In genomic region chr7:42831953-42832522, GRCh38 we compare ENCODE assay signal across 22 cellular contexts.
A peak's percentile ranks its signal among the peaks of the same experiment; 100 is the strongest.
DNase-seq lines count a peak whose midpoint lies in the region; ATAC-seq, FAIRE-seq and TF ChIP-seq lines count a peak whose summit lies in the region.
"Had no signal": no experiment of that assay in that cellular context is flagged by ENCODE, and none has a peak within 500 bp of the region (broad histone marks: within the 10 kb centered on the region; RNA-seq: fewer than 3 reads in every experiment).

No MANE protein-coding gene starts in this region.

- CTCF ChIA-PET in A549 (lab: Yijun Ruan, JAX) (interaction anchor here (0.7 to 2.3 kb wide), 14 partner anchors 10 to 891 kb away, joined by 3 to 11 read pairs (median 4); no protein-coding TSS in a partner anchor), PC-9 (lab: Charles Lee) (interaction anchor here (0.6 kb wide), 1 partner anchor 685 kb away, joined by 4 read pairs; no protein-coding TSS in a partner anchor)

- intact Hi-C loops in PC-9 (cut with micrococcal nuclease; ENCODE audit: unreplicated experiment) (loop anchor here (5.0 kb wide), 1 partner anchor 855 kb away; no protein-coding TSS in a partner anchor), right lobe of liver (cut with DNase I) (no loop called here)

- POLR2A ChIA-PET in A549 (lab: Yijun Ruan, JAX): no interaction called here
- POLR2A ChIA-PET in PC-9 (lab: Charles Lee; ENCODE audit: unreplicated experiment): interaction anchor here (0.6 to 1.2 kb wide), 2 partner anchors 76 to 980 kb away, joined by 3 read pairs; no protein-coding TSS in a partner anchor

- H3K4me3 Mint-ChIP-seq in stimulated activated naive CD8-positive, alpha-beta T cell treated with anti-CD3 and anti-CD28 coated beads, Interleukin-15, amount 100 ng/mL, for 72 hours: no peak overlapping the region
- H3K4me3 Mint-ChIP-seq: activated T-cell treated with anti-CD3 and anti-CD28 coated beads, Interleukin-2, amount 50 U/mL, for 24 hours; dendritic cell treated with granulocyte-macrophage colony-stimulating factor and Interleukin-4, amounts not matched to agents 40 ng/mL and 50 ng/mL, for 4 days; stimulated activated naive CD8-positive, alpha-beta T cell treated with anti-CD3 and anti-CD28 coated beads, Interleukin-15, Interleukin-2, amounts not matched to agents 100 ng/mL and 50 ng/mL, for 24 hours had no signal

- TF ChIP-seq EP300 in A549 (IDR thresholded peaks at IDR 0.05): no peak

- H2BK5ac ChIP-seq in neuronal stem cell (ENCODE audit: low read length): no peak overlapping the region

- H2BK12ac ChIP-seq in neuronal stem cell (ENCODE audit: low read length): no peak overlapping the region

- H3K4me1 Mint-ChIP-seq in stimulated activated naive CD8-positive, alpha-beta T cell treated with anti-CD3 and anti-CD28 coated beads, Interleukin-15, amount 100 ng/mL, for 72 hours: no peaks in the 10 kb centered on the region

- H3F3A ChIP-seq in PC-9 (ENCODE audit: insufficient read depth, low read depth): no peaks in the 10 kb centered on the region

- H2AK5ac ChIP-seq in neuronal stem cell (ENCODE audit: low read depth, low read length): no peak overlapping the region

- no peak overlapping the region for H3K23ac ChIP-seq in neuronal stem cell (ENCODE audit: low read depth, low read length, poor library complexity)

- H3K9me3 ChIP-seq in A549: no peaks in the 10 kb centered on the region
- H3K9me3 ChIP-seq in PC-9 (ENCODE audit: insufficient read depth, low read depth): no peaks in the 10 kb centered on the region
- no peaks in the 10 kb centered on the region for H3K9me3 ChIP-seq in fibroblast of lung (ENCODE audit: control insufficient read depth, insufficient read depth, low read depth, low read length)
- H3K9me3 ChIP-seq in neuronal stem cell (replicated peaks in 1 of 2; ENCODE audit: control insufficient read depth in 2 of 2, insufficient read depth in 1 of 2, low read depth in 1 of 2, low read length in 2 of 2): peaks cover 0 to 2% of the 10 kb centered on the region in 2 donors
- H3K9me3 ChIP-seq in right lobe of liver: no peaks in the 10 kb centered on the region
- H3K9me3 ChIP-seq: adrenal gland, HAP-1, heart left ventricle, neutrophil, upper lobe of right lung had no signal

- H2AFZ ChIP-seq in PC-9 (no peak overlapping the region), fibroblast of lung (ENCODE audit: low read length) (peak overlapping the region; percentile 11), neuronal stem cell (ENCODE audit: low read length) (no peak overlapping the region)

- H4K20me1 ChIP-seq in PC-9 (ENCODE audit: insufficient read depth) (no peaks in the 10 kb centered on the region), fibroblast of lung (ENCODE audit: control insufficient read depth, extremely low read depth, insufficient read depth, low read length) (no peaks in the 10 kb centered on the region)

- no peaks in the 10 kb centered on the region for H3K9me2 ChIP-seq in PC-9 (ENCODE audit: insufficient read depth)

- H3K79me2 ChIP-seq in PC-9 (ENCODE audit: low read depth) (no peaks in the 10 kb centered on the region), fibroblast of lung (ENCODE audit: control insufficient read depth, insufficient read depth, low read length) (no peaks in the 10 kb centered on the region)

- H3K79me1 ChIP-seq in neuronal stem cell (ENCODE audit: low read depth, low read length): no peaks in the 10 kb centered on the region

- no peaks in the 10 kb centered on the region for H3K9me3 Mint-ChIP-seq in stimulated activated naive CD8-positive, alpha-beta T cell treated with anti-CD3 and anti-CD28 coated beads, Interleukin-15, amount 100 ng/mL, for 72 hours
- H3K9me3 Mint-ChIP-seq: activated T-cell treated with anti-CD3 and anti-CD28 coated beads, Interleukin-2, amount 50 U/mL, for 24 hours; dendritic cell treated with granulocyte-macrophage colony-stimulating factor and Interleukin-4, amounts not matched to agents 40 ng/mL and 50 ng/mL, for 4 days; stimulated activated naive CD8-positive, alpha-beta T cell treated with anti-CD3 and anti-CD28 coated beads, Interleukin-15, Interleukin-2, amounts not matched to agents 100 ng/mL and 50 ng/mL, for 24 hours had no signal

- no peak overlapping the region for H3K27ac Mint-ChIP-seq in stimulated activated naive CD8-positive, alpha-beta T cell treated with anti-CD3 and anti-CD28 coated beads, Interleukin-15, amount 100 ng/mL, for 72 hours
- H3K27ac Mint-ChIP-seq: activated T-cell treated with anti-CD3 and anti-CD28 coated beads, Interleukin-2, amount 50 U/mL, for 24 hours; dendritic cell treated with granulocyte-macrophage colony-stimulating factor and Interleukin-4, amounts not matched to agents 40 ng/mL and 50 ng/mL, for 4 days; stimulated activated naive CD8-positive, alpha-beta T cell treated with anti-CD3 and anti-CD28 coated beads, Interleukin-15, Interleukin-2, amounts not matched to agents 100 ng/mL and 50 ng/mL, for 24 hours had no signal

- peaks cover 45% of the 10 kb centered on the region for H3K27me3 Mint-ChIP-seq in stimulated activated naive CD8-positive, alpha-beta T cell treated with anti-CD3 and anti-CD28 coated beads, Interleukin-15, amount 100 ng/mL, for 72 hours

- TF ChIP-seq POLR2A in A549 (IDR thresholded peaks at IDR 0.05; ENCODE audit: low read length) (no peak), right lobe of liver (IDR thresholded peaks at IDR 0.05) (no peak)

- 20% methylated on average over 7 of the region's 7 CpGs for WGBS in A549 (ENCODE audit: missing lambda C conversion rate)
- no CpG with 5 or more reads among the region's 7 CpGs for WGBS in neuronal stem cell (ENCODE audit: extremely low coverage in 2 of 2, insufficient read length in 2 of 2, insufficient replicate concordance in 1 of 2), 2 donors
- WGBS in right lobe of liver (ENCODE audit: insufficient coverage, low coverage, low lambda C conversion rate, missing lambda C conversion rate): 26% methylated on average over 7 of the region's 7 CpGs

- H4K8ac ChIP-seq in neuronal stem cell (ENCODE audit: low read depth, low read length): no peak overlapping the region

- no peak overlapping the region for H2BK15ac ChIP-seq in neuronal stem cell (ENCODE audit: low read length)

- H3K27me3 ChIP-seq in PC-9 (ENCODE audit: insufficient read depth, low read depth) (peaks cover 47% of the 10 kb centered on the region), fibroblast of lung (ENCODE audit: control insufficient read depth, insufficient read depth, low read length) (no peaks in the 10 kb centered on the region), neuronal stem cell (ENCODE audit: control insufficient read depth in 3 of 3, insufficient read depth in 3 of 3, low read depth in 1 of 3, low read length in 3 of 3) (no peaks in the 10 kb centered on the region), right lobe of liver (no peaks in the 10 kb centered on the region)
- H3K27me3 ChIP-seq: adrenal gland, upper lobe of right lung had no signal

- ATAC-seq in A549 (no peak; a peak in 1 of 6 replicates), right lobe of liver (no peak)
- ATAC-seq in stimulated activated naive CD8-positive, alpha-beta T cell treated with anti-CD3 and anti-CD28 coated beads, Interleukin-15, amount 100 ng/mL, for 72 hours: no peak

- no peak; a peak in 1 of 5 replicates for TF ChIP-seq RAD21 in A549 (conservative IDR thresholded peaks at IDR 0.05 in 1 of 2, IDR thresholded peaks at IDR 0.05 in 1 of 2)

- H3K14ac ChIP-seq in neuronal stem cell (ENCODE audit: low read length): no peak overlapping the region

- H3K27ac ChIP-seq in A549 (no peak overlapping the region), PC-9 (no peak overlapping the region), fibroblast of lung (ENCODE audit: insufficient read depth, low read length) (no peak overlapping the region), neuronal stem cell (replicated peaks; ENCODE audit: low read length) (no peak overlapping the region), right lobe of liver (no peak overlapping the region)
- H3K27ac ChIP-seq: adrenal gland, KMS-11, neutrophil, upper lobe of right lung had no signal

- no peak overlapping the region for H3K4ac ChIP-seq in neuronal stem cell (ENCODE audit: low read length)

- H3K36me3 ChIP-seq in PC-9 (ENCODE audit: low read depth) (no peaks in the 10 kb centered on the region), fibroblast of lung (ENCODE audit: control insufficient read depth, insufficient read depth, low read length) (no peaks in the 10 kb centered on the region), neuronal stem cell (replicated peaks in 1 of 2; ENCODE audit: control insufficient read depth in 2 of 2, insufficient read depth in 2 of 2, low read length in 2 of 2) (no peaks in the 10 kb centered on the region), right lobe of liver (no peaks in the 10 kb centered on the region)
- H3K36me3 ChIP-seq: adrenal gland, HAP-1, heart left ventricle, neutrophil, upper lobe of right lung had no signal

- H2BK120ac ChIP-seq in neuronal stem cell (ENCODE audit: low read depth, low read length): no peak overlapping the region

- TF ChIP-seq CTCF in A549 (IDR thresholded peaks at IDR 0.05): no peak
- TF ChIP-seq CTCF in PC-9 (conservative IDR thresholded peaks at IDR 0.05): 0 out of 2 replicates have a peak, but pooled peaks have one; percentile 11
- TF ChIP-seq CTCF in fibroblast of lung (conservative IDR thresholded peaks at IDR 0.05 in 1 of 2, IDR thresholded peaks at IDR 0.05 in 1 of 2; ENCODE audit: low read depth in 1 of 2, low read length in 2 of 2): no peak
- TF ChIP-seq CTCF in right lobe of liver (IDR thresholded peaks at IDR 0.05): no peak

- no peak overlapping the region for H3K9ac ChIP-seq in fibroblast of lung (ENCODE audit: insufficient read depth, low read length)
- H3K9ac ChIP-seq in neuronal stem cell (ENCODE audit: low read depth, low read length, poor library complexity): peak overlapping the region; percentile 63
- H3K9ac ChIP-seq: KMS-11 had no signal

- no peak for FAIRE-seq in A549 (lab: Jason Lieb, UNC)

- 0 out of 3 replicates have a peak overlapping the region, but pooled peaks have one; percentile 15 for H3K4me2 ChIP-seq in A549
- peak overlapping the region; percentile 17; the same call in 1 of the 2 replicates for H3K4me2 ChIP-seq in PC-9
- peak overlapping the region; percentile 25 for H3K4me2 ChIP-seq in fibroblast of lung (ENCODE audit: extremely low read depth, insufficient read depth, low read length)
- no peak overlapping the region for H3K4me2 ChIP-seq in neuronal stem cell (ENCODE audit: insufficient read depth, low read length, poor library complexity, severe bottlenecking)
- H3K4me2 ChIP-seq: KMS-11 had no signal

- H3K18ac ChIP-seq in neuronal stem cell (ENCODE audit: low read length): no peak overlapping the region

- no peak for DNase-seq in A549 (ENCODE audit: low read depth in 1 of 2, low spot score in 1 of 2)
- no peak for DNase-seq in PC-9
- DNase-seq in fibroblast of lung (ENCODE audit: low read depth in 2 of 2): no peak
- DNase-seq in neuronal stem cell (ENCODE audit: low spot score): no peak
- DNase-seq in activated CD4-positive, alpha-beta T cell treated with anti-CD3 and anti-CD28 coated beads, Interleukin-2, amount 50 U/mL, for 1 hour: no peak
- DNase-seq in right lobe of liver: no peak
- DNase-seq in GM19240 (ENCODE audit: insufficient read length, low spot score): no peak
- DNase-seq in stimulated activated naive CD8-positive, alpha-beta T cell treated with anti-CD3 and anti-CD28 coated beads, Interleukin-15, amount 100 ng/mL, for 72 hours: no peak
- DNase-seq: activated CD4-positive, CD25-positive, alpha-beta regulatory T cell treated with anti-CD3 and anti-CD28 coated beads, Interleukin-2, amount 50 U/mL, for 72 hours; activated CD8-positive, alpha-beta memory T cell treated with anti-CD3 and anti-CD28 coated beads for 24 hours; activated T-cell treated with anti-CD3 and anti-CD28 coated beads, Interleukin-2, amount 50 U/mL, for 24 hours; NCI-H1048; NCI-H748 treated with DMSO at 0.1 percent for 48 hours; stimulated activated CD4-positive, alpha-beta T cell treated with anti-CD3 and anti-CD28 coated beads, Interleukin-4, amount 100 ng/mL, for 4 hours had no signal

- BruUV-seq in PC-9 (replicated peaks; lab: Mats Ljungman, UMichigan): no TSS peak

- H4K91ac ChIP-seq in neuronal stem cell (ENCODE audit: low read depth, low read length, poor library complexity): no peak overlapping the region

- H3K4me1 ChIP-seq in A549 (no peaks in the 10 kb centered on the region), PC-9 (replicated peaks; ENCODE audit: insufficient read depth) (0 out of 2 replicates have a peak, but pooled peaks cover 4% of the 10 kb centered on the region), fibroblast of lung (ENCODE audit: control insufficient read depth, extremely low read depth, insufficient read depth, low read length) (peaks cover 4% of the 10 kb centered on the region), neuronal stem cell (ENCODE audit: control insufficient read depth in 2 of 2, insufficient read depth in 1 of 2, low read depth in 1 of 2, low read length in 2 of 2) (no peaks in the 10 kb centered on the region), right lobe of liver (no peaks in the 10 kb centered on the region)
- H3K4me1 ChIP-seq: HAP-1 had no signal

- H3K4me3 ChIP-seq in A549 (no peak overlapping the region), PC-9 (no peak overlapping the region), fibroblast of lung (replicated peaks in 1 of 4; ENCODE audit: control extremely low read depth in 1 of 4, insufficient read depth in 1 of 4, low read depth in 3 of 4, low read length in 4 of 4) (peak overlapping the region in 1 of 4 experiments; percentile 38), neuronal stem cell (ENCODE audit: low read length in 2 of 2) (no peak overlapping the region), right lobe of liver (no peak overlapping the region)
- H3K4me3 ChIP-seq: HAP-1, heart left ventricle, upper lobe of right lung had no signal
